Comparison of ENCODE assay signal across 29 cellular contexts in genomic region chr14:45641541-45641940, GRCh38.
"Had no signal": no experiment of that assay in that cellular context is flagged by ENCODE, and none has a peak within 500 bp of the region (broad histone marks: within the 10 kb centered on the region; RNA-seq: fewer than 3 reads in every experiment).

No MANE protein-coding gene starts in this region.

- DNase-seq: activated B cell treated with CpG ODN at 0.5 μM for 24 hours; activated CD4-positive, alpha-beta memory T cell treated with anti-CD3 and anti-CD28 coated beads, Interleukin-2, amount 10 ng/mL, durations not matched to agents 7 days and 5 days; activated CD4-positive, alpha-beta T cell treated with anti-CD3 and anti-CD28 coated beads for 1 hour; activated CD4-positive, alpha-beta T cell treated with anti-CD3 and anti-CD28 coated beads, Interleukin-2, amount 10 ng/mL, durations not matched to agents 24 days and 14 days; activated gamma-delta T cell treated with Interleukin-2 at 50 U/mL for 16 hours; activated naive CD4-positive, alpha-beta T cell treated with anti-CD3 and anti-CD28 coated beads, Interleukin-2, amount 10 ng/mL, durations not matched to agents 7 days and 5 days; activated naive CD8-positive, alpha-beta T cell treated with anti-CD3 and anti-CD28 coated beads, Interleukin-2, amount 10 ng/mL, durations not matched to agents 7 days and 5 days; activated T-cell treated with anti-CD3 and anti-CD28 coated beads for 4 hours; activated T-cell treated with anti-CD3 and anti-CD28 coated beads, Interleukin-2, amount 50 U/mL, for 48 hours; aorta; caudate nucleus; colonic mucosa; IMR-90; Kasumi-1; KBM-7; NCI-H1048; NCI-H1436 treated with DMSO at 0.1 percent for 48 hours; NCI-H1930; NCI-H2107; NCI-H446 treated with DMSO at 0.1 percent for 48 hours; NCI-H524 treated with DMSO at 0.1 percent for 48 hours; NCI-H82; PC-3; SHP77; T-helper 17 cell; T-helper 9 cell had no signal

- H3K4me3 ChIP-seq: breast epithelium, colonic mucosa, SJSA1 had no signal

- ATAC-seq: PC-3, T-helper 17 cell had no signal

- H3K9me3 Mint-ChIP-seq: activated CD4-positive, alpha-beta memory T cell treated with anti-CD3 and anti-CD28 coated beads, Interleukin-2, amount 10 ng/mL, durations not matched to agents 7 days and 5 days had no signal

- H3K27me3 Mint-ChIP-seq: activated B cell treated with CpG ODN at 0.5 μM for 24 hours; activated CD4-positive, alpha-beta memory T cell treated with anti-CD3 and anti-CD28 coated beads, Interleukin-2, amount 10 ng/mL, durations not matched to agents 7 days and 5 days; activated CD4-positive, alpha-beta T cell treated with anti-CD3 and anti-CD28 coated beads, Interleukin-2, amount 10 ng/mL, durations not matched to agents 24 days and 14 days; activated naive CD4-positive, alpha-beta T cell treated with anti-CD3 and anti-CD28 coated beads, Interleukin-2, amount 10 ng/mL, durations not matched to agents 7 days and 5 days; activated naive CD8-positive, alpha-beta T cell treated with anti-CD3 and anti-CD28 coated beads, Interleukin-2, amount 10 ng/mL, durations not matched to agents 7 days and 5 days; T-helper 17 cell had no signal

- H3K36me3 ChIP-seq: breast epithelium, colonic mucosa, SJSA1 had no signal

- H3K9me3 ChIP-seq: colonic mucosa, SJSA1 had no signal

- H3K36me3 Mint-ChIP-seq: activated naive CD4-positive, alpha-beta T cell treated with anti-CD3 and anti-CD28 coated beads, Interleukin-2, amount 10 ng/mL, durations not matched to agents 7 days and 5 days; activated naive CD8-positive, alpha-beta T cell treated with anti-CD3 and anti-CD28 coated beads, Interleukin-2, amount 10 ng/mL, durations not matched to agents 7 days and 5 days had no signal

- H3K27me3 ChIP-seq: breast epithelium, colonic mucosa, SJSA1 had no signal

- H3K4me1 Mint-ChIP-seq: activated B cell treated with CpG ODN at 0.5 μM for 24 hours; activated CD4-positive, alpha-beta memory T cell treated with anti-CD3 and anti-CD28 coated beads, Interleukin-2, amount 10 ng/mL, durations not matched to agents 7 days and 5 days; activated CD4-positive, alpha-beta T cell treated with anti-CD3 and anti-CD28 coated beads, Interleukin-2, amount 10 ng/mL, durations not matched to agents 24 days and 14 days; activated naive CD4-positive, alpha-beta T cell treated with anti-CD3 and anti-CD28 coated beads, Interleukin-2, amount 10 ng/mL, durations not matched to agents 7 days and 5 days; activated naive CD8-positive, alpha-beta T cell treated with anti-CD3 and anti-CD28 coated beads, Interleukin-2, amount 10 ng/mL, durations not matched to agents 7 days and 5 days; T-helper 17 cell had no signal

- H3K4me3 Mint-ChIP-seq: activated B cell treated with CpG ODN at 0.5 μM for 24 hours; activated CD4-positive, alpha-beta memory T cell treated with anti-CD3 and anti-CD28 coated beads, Interleukin-2, amount 10 ng/mL, durations not matched to agents 7 days and 5 days; activated CD4-positive, alpha-beta T cell treated with anti-CD3 and anti-CD28 coated beads, Interleukin-2, amount 10 ng/mL, durations not matched to agents 24 days and 14 days; activated naive CD4-positive, alpha-beta T cell treated with anti-CD3 and anti-CD28 coated beads, Interleukin-2, amount 10 ng/mL, durations not matched to agents 7 days and 5 days; activated naive CD8-positive, alpha-beta T cell treated with anti-CD3 and anti-CD28 coated beads, Interleukin-2, amount 10 ng/mL, durations not matched to agents 7 days and 5 days; T-helper 17 cell had no signal

- H3K27ac ChIP-seq: breast epithelium, colonic mucosa, SJSA1 had no signal

- H3K4me1 ChIP-seq: breast epithelium, colonic mucosa, SJSA1 had no signal

- H3K27ac Mint-ChIP-seq: activated B cell treated with CpG ODN at 0.5 μM for 24 hours; activated CD4-positive, alpha-beta memory T cell treated with anti-CD3 and anti-CD28 coated beads, Interleukin-2, amount 10 ng/mL, durations not matched to agents 7 days and 5 days; activated CD4-positive, alpha-beta T cell treated with anti-CD3 and anti-CD28 coated beads, Interleukin-2, amount 10 ng/mL, durations not matched to agents 24 days and 14 days; activated naive CD4-positive, alpha-beta T cell treated with anti-CD3 and anti-CD28 coated beads, Interleukin-2, amount 10 ng/mL, durations not matched to agents 7 days and 5 days; activated naive CD8-positive, alpha-beta T cell treated with anti-CD3 and anti-CD28 coated beads, Interleukin-2, amount 10 ng/mL, durations not matched to agents 7 days and 5 days; activated T-helper 2 cell treated with anti-CD3 and anti-CD28 coated beads, Interferon-gamma antibody, Interleukin-2, Interleukin-4, amounts not matched to agents 10 μg/mL and 5 μg/mL and 100 μg/mL, durations not matched to agents 14 hours and 24 hours and 36 hours; T-helper 17 cell had no signal
